ENCODE assay signal across 26 cellular contexts in genomic region chr1:235006816-235007215, GRCh38.
A peak's percentile ranks its signal among the peaks of the same experiment; 100 is the strongest.
DNase-seq lines count a peak whose midpoint lies in the region; ATAC-seq and TF ChIP-seq lines count a peak whose summit lies in the region.
"Had no signal": no experiment of that assay in that cellular context is flagged by ENCODE, and none has a peak within 500 bp of the region (broad histone marks: within the 10 kb centered on the region; RNA-seq: fewer than 3 reads in every experiment).

No MANE protein-coding gene starts in this region.

- H3K4me1 ChIP-seq in esophagus muscularis mucosa = peaks cover 0 to 5% (median 3%) of the 10 kb centered on the region in 4 donors

- no peak for TF ChIP-seq POLR2A in esophagus muscularis mucosa (IDR thresholded peaks at IDR 0.05; ENCODE audit: low read depth)

- TF ChIP-seq EP300 in esophagus muscularis mucosa (IDR thresholded peaks at IDR 0.05) = no peak

- H3K27me3 ChIP-seq in esophagus muscularis mucosa = no peaks in the 10 kb centered on the region
- H3K27me3 ChIP-seq: tibial nerve had no signal

- H3K4me3 ChIP-seq in esophagus muscularis mucosa = no peak overlapping the region
- H3K4me3 ChIP-seq: GM23248, skin epidermis, tibial nerve had no signal

- CTCF ChIA-PET in activated CD4-positive, alpha-beta T cell treated with anti-CD3 and anti-CD28 coated beads for 36 hours (lab: Charles Lee) = interaction anchor here (0.7 kb wide), 1 partner anchor 96 kb away, joined by 3 read pairs; no protein-coding TSS in a partner anchor

- H3K36me3 Mint-ChIP-seq in activated CD4-positive, alpha-beta T cell treated with anti-CD3 and anti-CD28 coated beads for 36 hours (ENCODE audit: low read depth) = peaks cover 22% of the 10 kb centered on the region
- H3K36me3 Mint-ChIP-seq in glutamatergic neuron (ENCODE audit: unreplicated experiment) = peaks cover 5% of the 10 kb centered on the region
- peaks cover 22% of the 10 kb centered on the region for H3K36me3 Mint-ChIP-seq in effector memory CD8-positive, alpha-beta T cell (ENCODE audit: insufficient read depth)
- H3K36me3 Mint-ChIP-seq: CD8-positive, alpha-beta T cell; naive thymus-derived CD8-positive, alpha-beta T cell had no signal

- H3K27ac ChIP-seq in C4-2B (peak overlapping the region; percentile 64), VCaP (peak overlapping the region; percentile 37; the same call in 1 of the 2 replicates), esophagus muscularis mucosa (replicated peaks in 1 of 4) (no peak overlapping the region)
- H3K27ac ChIP-seq: GM23248, HL-60, tibial nerve had no signal

- peaks cover 15% of the 10 kb centered on the region for H3K9me3 Mint-ChIP-seq in activated CD4-positive, alpha-beta T cell treated with anti-CD3 and anti-CD28 coated beads for 36 hours (ENCODE audit: low read depth)
- peaks cover 2% of the 10 kb centered on the region for H3K9me3 Mint-ChIP-seq in glutamatergic neuron (ENCODE audit: unreplicated experiment)
- no peaks in the 10 kb centered on the region for H3K9me3 Mint-ChIP-seq in effector memory CD8-positive, alpha-beta T cell
- H3K9me3 Mint-ChIP-seq: CD8-positive, alpha-beta T cell; naive thymus-derived CD8-positive, alpha-beta T cell had no signal

- POLR2A ChIA-PET in activated CD4-positive, alpha-beta T cell treated with anti-CD3 and anti-CD28 coated beads for 36 hours (lab: Charles Lee) = no interaction called here

- ATAC-seq in activated CD4-positive, alpha-beta T cell treated with anti-CD3 and anti-CD28 coated beads for 36 hours = no peak
- no peak for ATAC-seq in effector memory CD8-positive, alpha-beta T cell (replicated peaks)
- ATAC-seq: CD8-positive, alpha-beta T cell; naive thymus-derived CD8-positive, alpha-beta T cell; PC-3; Right ventricle myocardium inferior; WTC11 had no signal

- H3K4me1 Mint-ChIP-seq in activated CD4-positive, alpha-beta T cell treated with anti-CD3 and anti-CD28 coated beads for 36 hours = peaks cover 74% of the 10 kb centered on the region
- peaks cover 5% of the 10 kb centered on the region for H3K4me1 Mint-ChIP-seq in glutamatergic neuron (ENCODE audit: low read depth, unreplicated experiment)
- H3K4me1 Mint-ChIP-seq in effector memory CD8-positive, alpha-beta T cell (ENCODE audit: low read depth in 2 of 2) = peaks cover 18 to 28% of the 10 kb centered on the region in 2 donors

- no peaks in the 10 kb centered on the region for H3K36me3 ChIP-seq in esophagus muscularis mucosa
- H3K36me3 ChIP-seq: tibial nerve had no signal

- H3K9me3 ChIP-seq in esophagus muscularis mucosa = peaks cover 0 to 5% (median 0%) of the 10 kb centered on the region in 4 donors

- peak overlapping the region; percentile 70 for H3K27ac Mint-ChIP-seq in activated CD4-positive, alpha-beta T cell treated with anti-CD3 and anti-CD28 coated beads for 36 hours
- H3K27ac Mint-ChIP-seq in glutamatergic neuron (ENCODE audit: unreplicated experiment) = peak overlapping the region; percentile 9
- no peak overlapping the region for H3K27ac Mint-ChIP-seq in effector memory CD8-positive, alpha-beta T cell
- H3K27ac Mint-ChIP-seq: activated T-cell treated with anti-CD3 and anti-CD28 coated beads, Interleukin-2, amount 50 U/mL, for 72 hours; CD8-positive, alpha-beta T cell; WTC11 had no signal

- intact Hi-C loops in activated CD4-positive, alpha-beta T cell treated with anti-CD3 and anti-CD28 coated beads for 36 hours (cut with DNase I, micrococcal nuclease) = no loop called here
- intact Hi-C loops in esophagus muscularis mucosa (cut with DNase I) = no loop called here

- TF ChIP-seq CTCF in C4-2B (conservative IDR thresholded peaks at IDR 0.05) (no peak), VCaP (conservative IDR thresholded peaks at IDR 0.05) (no peak), glutamatergic neuron (IDR thresholded peaks at IDR 0.05; ENCODE audit: partially characterized antibody, unreplicated experiment) (no peak), esophagus muscularis mucosa (IDR thresholded peaks at IDR 0.05) (no peak)

- H3K4me3 Mint-ChIP-seq in activated CD4-positive, alpha-beta T cell treated with anti-CD3 and anti-CD28 coated beads for 36 hours = no peak overlapping the region
- no peak overlapping the region for H3K4me3 Mint-ChIP-seq in glutamatergic neuron (ENCODE audit: unreplicated experiment)
- no peak overlapping the region for H3K4me3 Mint-ChIP-seq in effector memory CD8-positive, alpha-beta T cell
- H3K4me3 Mint-ChIP-seq: CD8-positive, alpha-beta T cell; naive thymus-derived CD8-positive, alpha-beta T cell; WTC11 had no signal

- no peaks in the 10 kb centered on the region for H3K27me3 Mint-ChIP-seq in activated CD4-positive, alpha-beta T cell treated with anti-CD3 and anti-CD28 coated beads for 36 hours
- H3K27me3 Mint-ChIP-seq in glutamatergic neuron (ENCODE audit: unreplicated experiment) = peaks cover 4% of the 10 kb centered on the region
- no peaks in the 10 kb centered on the region for H3K27me3 Mint-ChIP-seq in effector memory CD8-positive, alpha-beta T cell
- H3K27me3 Mint-ChIP-seq: naive thymus-derived CD8-positive, alpha-beta T cell had no signal

- no peak for DNase-seq in activated CD4-positive, alpha-beta T cell treated with anti-CD3 and anti-CD28 coated beads for 36 hours
- DNase-seq in activated CD4-positive, alpha-beta T cell treated with anti-CD3 and anti-CD28 coated beads for 48 hours = no peak
- DNase-seq in glutamatergic neuron = no peak
- DNase-seq in effector memory CD8-positive, alpha-beta T cell = no peak
- no peak for DNase-seq in D341Med (ENCODE audit: low spot score)
- DNase-seq in esophagus muscularis mucosa (ENCODE audit: extremely low spot score) = no peak
- DNase-seq: caudate nucleus; CD8-positive, alpha-beta T cell; cortex of kidney; DMS 273 treated with DMSO at 0.1 percent for 48 hours; GM23248; Karpas-422; midbrain; naive thymus-derived CD8-positive, alpha-beta T cell; NCI-H1436 treated with DMSO at 0.1 percent for 48 hours; NCI-H446 treated with DMSO at 0.1 percent for 48 hours; PC-3; T1000 had no signal

- WGBS in esophagus muscularis mucosa = 56% methylated on average over 5 of the region's 5 CpGs

Comparison
In these comparisons a context has a peak if more than half of its experiments do, and no peak if none do; other contexts are left out.
1. H3K27ac Mint-ChIP-seq: peak in activated CD4-positive, alpha-beta T cell treated with anti-CD3 and anti-CD28 coated beads for 36 hours (single experiment) and glutamatergic neuron (single experiment); none in effector memory CD8-positive, alpha-beta T cell (0 of 2).
2. H3K27ac ChIP-seq: peak in C4-2B (single experiment) and VCaP (single experiment); none in esophagus muscularis mucosa (0 of 4).